Comparison of ENCODE assay signal across 8 cellular contexts in the genomic region with DNA sequence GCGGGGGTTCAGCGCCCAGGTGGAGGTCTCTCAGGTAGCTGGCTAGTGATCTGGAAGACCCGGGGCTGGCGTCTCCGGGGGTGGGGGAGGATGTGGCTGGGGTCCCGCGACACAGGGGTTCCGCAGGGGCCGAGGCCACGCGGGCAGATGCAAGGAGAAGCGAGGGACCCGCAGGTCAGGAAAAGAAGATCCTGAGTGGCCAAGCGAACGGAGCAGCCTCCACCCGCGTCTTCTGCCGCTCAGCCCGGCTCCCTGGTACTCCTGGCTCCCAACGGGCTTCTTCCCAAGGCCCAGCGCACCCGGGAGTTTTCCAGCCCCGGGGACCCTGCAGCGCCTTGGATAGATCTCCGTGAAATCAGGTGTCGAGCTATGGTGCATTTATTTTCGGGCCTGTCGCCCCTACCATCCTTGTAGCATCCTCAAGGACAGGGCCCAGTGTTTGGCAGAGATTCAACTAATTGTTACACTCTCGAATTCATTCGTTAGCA. TPM values are rescaled to one million over a fixed set of nuclear protein-coding genes. Genes with fewer than 3 reads are reported as not detected.
DNase-seq lines count a peak whose midpoint lies in the region; ATAC-seq and TF ChIP-seq lines count a peak whose summit lies in the region.

No MANE protein-coding gene starts in this region.

- intact Hi-C loops in adrenal gland (cut with DNase I), result no loop called here

- no peak for TF ChIP-seq POLR2A in adrenal gland (IDR thresholded peaks at IDR 0.05)

- ATAC-seq in DND-41 (ENCODE audit: insufficient read depth, low read depth), result no peak
- ATAC-seq in stimulated activated naive B cell treated with anti-CD40 and anti-IgM and Interleukin-4, amounts not matched to agents 10 μg/mL and 1 μg/mL and 100 μg/mL, for 72 hours (replicated peaks), result no peak
- ATAC-seq in GM21825 (IDR thresholded peaks at IDR 0.05; ENCODE audit: unreplicated experiment), result no peak

- peaks cover 39% of the 10 kb centered on the region for H3K79me2 ChIP-seq in DND-41 (ENCODE audit: insufficient read depth, low read length)

- peaks cover 44 to 63% of the 10 kb centered on the region in 2 donors for H3K4me1 Mint-ChIP-seq in stimulated activated naive B cell treated with anti-CD40 and anti-IgM and Interleukin-4, amounts not matched to agents 10 μg/mL and 1 μg/mL and 100 μg/mL, for 72 hours

- peak overlapping the region; percentile 78 for H3K4me2 ChIP-seq in DND-41 (ENCODE audit: insufficient read depth, low read length)

- H3K27me3 ChIP-seq in DND-41 (ENCODE audit: insufficient read depth, low read length, poor library complexity) (peaks cover 11% of the 10 kb centered on the region), adrenal gland (no peaks in the 10 kb centered on the region), kidney epithelial cell (ENCODE audit: control insufficient read depth, insufficient read depth, low read length) (no peaks in the 10 kb centered on the region)

- WGBS in adrenal gland, 4 donors, result 4 to 17% (median 6%) methylated on average over 4 to 30 of the region's 30 CpGs

- no peaks in the 10 kb centered on the region for H3K9me3 Mint-ChIP-seq in stimulated activated naive B cell treated with anti-CD40 and anti-IgM and Interleukin-4, amounts not matched to agents 10 μg/mL and 1 μg/mL and 100 μg/mL, for 72 hours

- in situ Hi-C loops in KBM-7 (cut with MboI; ENCODE audit: low pct_unique_long_range_greater_than_20kb, low sequenced_read_pairs), result no loop called here

- no peaks in the 10 kb centered on the region for H3K27me3 Mint-ChIP-seq in stimulated activated naive B cell treated with anti-CD40 and anti-IgM and Interleukin-4, amounts not matched to agents 10 μg/mL and 1 μg/mL and 100 μg/mL, for 72 hours

- H3K4me3 ChIP-seq in DND-41 (ENCODE audit: low read depth in 1 of 2, low read length in 2 of 2) (peak overlapping the region; percentile 23 to 57; a peak in 3 of 4 replicates), adrenal gland (peak overlapping the region in 3 of 4 donors; percentile 26 to 85 (median 77)), kidney epithelial cell (ENCODE audit: low read depth, low read length) (peak overlapping the region; percentile 80)

- TF ChIP-seq CTCF in DND-41 (IDR thresholded peaks at IDR 0.05; ENCODE audit: borderline replicate concordance, extremely low read depth, low read length, poor library complexity, severe bottlenecking), result no peak
- no peak for TF ChIP-seq CTCF in adrenal gland (IDR thresholded peaks at IDR 0.05)
- no peak for TF ChIP-seq CTCF in kidney epithelial cell (IDR thresholded peaks at IDR 0.05; ENCODE audit: insufficient read depth, low read length, poor library complexity, severe bottlenecking)

- peaks cover 37% of the 10 kb centered on the region for H3K4me1 ChIP-seq in DND-41 (ENCODE audit: insufficient read depth, low read length)
- H3K4me1 ChIP-seq in adrenal gland (replicated peaks in 1 of 2), result peaks cover 20 to 39% of the 10 kb centered on the region in 2 donors

- no peak overlapping the region for H3K27ac ChIP-seq in DND-41 (ENCODE audit: low read length)
- peak overlapping the region in 3 of 5 donors; percentile 35 to 53 (median 48) for H3K27ac ChIP-seq in adrenal gland

- no peaks in the 10 kb centered on the region for H3K9me3 ChIP-seq in DND-41 (ENCODE audit: insufficient read depth, low read length, severe bottlenecking)
- no peaks in the 10 kb centered on the region for H3K9me3 ChIP-seq in adrenal gland (replicated peaks in 1 of 3)

- no peak for DNase-seq in DND-41
- peak; percentile 15 for DNase-seq in KBM-7
- DNase-seq in adrenal gland, result peak in 3 of 7 donors; percentile 29 to 40 (median 33)
- no peak for DNase-seq in kidney epithelial cell (ENCODE audit: low read depth)
- DNase-seq in stimulated activated naive B cell treated with anti-CD40 and anti-IgM and Interleukin-4, amounts not matched to agents 10 μg/mL and 1 μg/mL and 100 μg/mL, for 72 hours, result no peak
- DNase-seq in glomerular visceral epithelial cell (ENCODE audit: extremely low spot score), result no peak
- no peak for DNase-seq in 8988T

- H3K9ac ChIP-seq in DND-41 (ENCODE audit: low read depth, low read length), result peak overlapping the region; percentile 83

- peaks cover 34% of the 10 kb centered on the region for H4K20me1 ChIP-seq in DND-41 (ENCODE audit: insufficient read depth, low read length)

- H3K36me3 Mint-ChIP-seq in stimulated activated naive B cell treated with anti-CD40 and anti-IgM and Interleukin-4, amounts not matched to agents 10 μg/mL and 1 μg/mL and 100 μg/mL, for 72 hours, result peaks cover 0 to 1% of the 10 kb centered on the region in 2 donors

- peak overlapping the region; percentile 81 to 96 for H3K4me3 Mint-ChIP-seq in stimulated activated naive B cell treated with anti-CD40 and anti-IgM and Interleukin-4, amounts not matched to agents 10 μg/mL and 1 μg/mL and 100 μg/mL, for 72 hours

- H3K36me3 ChIP-seq in DND-41 (ENCODE audit: insufficient read depth, low read length), result no peaks in the 10 kb centered on the region
- no peaks in the 10 kb centered on the region for H3K36me3 ChIP-seq in adrenal gland (replicated peaks in 1 of 2)
- H3K36me3 ChIP-seq in kidney epithelial cell (ENCODE audit: control insufficient read depth, insufficient read depth, low read length), result no peaks in the 10 kb centered on the region

- no peak overlapping the region for H3K27ac Mint-ChIP-seq in stimulated activated naive B cell treated with anti-CD40 and anti-IgM and Interleukin-4, amounts not matched to agents 10 μg/mL and 1 μg/mL and 100 μg/mL, for 72 hours

- peak overlapping the region; percentile 71 for H2AFZ ChIP-seq in DND-41 (ENCODE audit: low read depth, low read length)

RNA-seq across cellular contexts. Expression of gene CHD6, which starts 0.7 kb away (rescaled TPM):
- total RNA-seq in adrenal gland, result 10 to 100 TPM; 27.7 to 56.8 (median 41.7) TPM
- polyA plus RNA-seq in adrenal gland, result 10 to 100 TPM in 2 of 3 donors, 1 to 10 TPM in 1; 9.2 to 48.8 (median 24.3) TPM
- 17.9 and 19.6 TPM in 2 replicates for total RNA-seq in kidney epithelial cell
